ENCODE assay signal across 8 cellular contexts in genomic region chr15:67241132-67241855, GRCh38. TPM values are rescaled to one million over a fixed set of nuclear protein-coding genes. Genes with fewer than 3 reads are reported as not detected.
A peak's percentile ranks its signal among the peaks of the same experiment; 100 is the strongest.
DNase-seq lines count a peak whose midpoint lies in the region; ATAC-seq and TF ChIP-seq lines count a peak whose summit lies in the region.

No MANE protein-coding gene starts in this region.

- H3K4me3 Mint-ChIP-seq in mesothelial cell of epicardium = no peak overlapping the region

- H3K4me1 Mint-ChIP-seq in mesothelial cell of epicardium = peaks cover 20% of the 10 kb centered on the region

- peak; percentile 66 for ATAC-seq in GM18520 (IDR thresholded peaks at IDR 0.05; ENCODE audit: unreplicated experiment)
- ATAC-seq in GM21723 (IDR thresholded peaks at IDR 0.05; ENCODE audit: unreplicated experiment) = peak; percentile 67

- DNase-seq in LHCN-M2 (ENCODE audit: low read depth) = peak; percentile 16
- no peak for DNase-seq in mesothelial cell of epicardium (ENCODE audit: low spot score in 2 of 2, unreplicated experiment in 2 of 2)
- no peak for DNase-seq in glomerular visceral epithelial cell (ENCODE audit: extremely low spot score)
- DNase-seq in NCI-H128 (lab: John Stamatoyannopoulos, UW; ENCODE audit: unreplicated experiment) = no peak
- DNase-seq in KG1 (lab: John Stamatoyannopoulos, UW) = no peak
- DNase-seq in activated gamma-delta T cell treated with Interleukin-2 at 50 U/mL for 16 hours = no peak

- peaks cover 10% of the 10 kb centered on the region for H3K9me3 Mint-ChIP-seq in mesothelial cell of epicardium

- TF ChIP-seq CTCF in mesothelial cell of epicardium (IDR thresholded peaks at IDR 0.05; ENCODE audit: unreplicated experiment) = no peak

- peak overlapping the region; percentile 54 for H3K27ac Mint-ChIP-seq in mesothelial cell of epicardium

- H3K27me3 Mint-ChIP-seq in mesothelial cell of epicardium (ENCODE audit: low read depth) = no peaks in the 10 kb centered on the region

- peaks cover 14% of the 10 kb centered on the region for H3K36me3 Mint-ChIP-seq in mesothelial cell of epicardium

RNA-seq across cellular contexts. Expression of gene AAGAB, which starts 13.2 kb away (rescaled TPM):
- 51.8 and 57.0 TPM in 2 replicates for total RNA-seq in LHCN-M2 (2014; rRNA removed)
- polyA plus RNA-seq in LHCN-M2 (2012) = 32.5 TPM
- total RNA-seq in mesothelial cell of epicardium = 31.0 to 32.7 TPM (median 32.4 TPM) in 3 replicates

RNA-seq across cellular contexts. Expression of gene IQCH, which starts 13.3 kb away (rescaled TPM):
- 4.1 and 4.8 TPM in 2 replicates for total RNA-seq in LHCN-M2 (2014; rRNA removed)
- 1.0 TPM for polyA plus RNA-seq in LHCN-M2 (2012)
- total RNA-seq in mesothelial cell of epicardium = 0.98 to 2.3 TPM (median 1.6 TPM) in 3 replicates
